Comparison of ENCODE assay signal across 8 cellular contexts in genomic region chr18:62584241-62585120, GRCh38.
DNase-seq lines count a peak whose midpoint lies in the region; ATAC-seq and TF ChIP-seq lines count a peak whose summit lies in the region.

No MANE protein-coding gene starts in this region.

- CTCF ChIA-PET in naive thymus-derived CD4-positive, alpha-beta T cell (lab: Charles Lee), result interaction anchor here (0.5 to 3.3 kb wide), 16 partner anchors 18 to 410 kb away, joined by 3 to 16 read pairs (median 4); no protein-coding TSS in a partner anchor

- no peak overlapping the region for H3K27ac ChIP-seq in HUES48 (ENCODE audit: low read depth, low read length)
- H3K27ac ChIP-seq in OCI-LY1 (ENCODE audit: low read depth, low read length, poor library complexity, severe bottlenecking), result peak overlapping the region; percentile 8
- no peak overlapping the region for H3K27ac ChIP-seq in naive thymus-derived CD4-positive, alpha-beta T cell (ENCODE audit: low read depth, low read length)

- H3K9me3 Mint-ChIP-seq in naive thymus-derived CD4-positive, alpha-beta T cell, result no peaks in the 10 kb centered on the region
- H3K9me3 Mint-ChIP-seq in stimulated activated effector memory CD8-positive, alpha-beta T cell treated with anti-CD3 and anti-CD28 coated beads, Interleukin-12 subunit alpha, Interleukin-12 subunit beta, amount 100 ng/mL, for 72 hours, result no peaks in the 10 kb centered on the region

- POLR2A ChIA-PET in naive thymus-derived CD4-positive, alpha-beta T cell (lab: Charles Lee), result interaction anchor here (0.9 to 1.7 kb wide), 4 partner anchors 58 to 163 kb away, joined by 3 to 11 read pairs (median 4); partner anchors contain the start of gene ZCCHC2

- peaks cover 17 to 50% (median 32%) of the 10 kb centered on the region in 7 donors for H3K4me1 Mint-ChIP-seq in naive thymus-derived CD4-positive, alpha-beta T cell
- H3K4me1 Mint-ChIP-seq in stimulated activated effector memory CD8-positive, alpha-beta T cell treated with anti-CD3 and anti-CD28 coated beads, Interleukin-12 subunit alpha, Interleukin-12 subunit beta, amount 100 ng/mL, for 72 hours, result peaks cover 42% of the 10 kb centered on the region

- peak; percentile 76 for ATAC-seq in GM21381 (IDR thresholded peaks at IDR 0.05; ENCODE audit: unreplicated experiment)
- ATAC-seq in esophagus mucosa, result peak; percentile 90
- ATAC-seq in naive thymus-derived CD4-positive, alpha-beta T cell, result peak; percentile 99
- ATAC-seq in stimulated activated effector memory CD8-positive, alpha-beta T cell treated with anti-CD3 and anti-CD28 coated beads, Interleukin-12 subunit alpha, Interleukin-12 subunit beta, amount 100 ng/mL, for 72 hours, result peak; percentile 72

- peak; percentile 95 for DNase-seq in DMS 273 (lab: John Stamatoyannopoulos, UW; ENCODE audit: unreplicated experiment)
- DNase-seq in activated T-cell treated with anti-CD3 and anti-CD28 coated beads for 48 hours (ENCODE audit: low read depth), result peak; percentile 80
- DNase-seq in naive thymus-derived CD4-positive, alpha-beta T cell, result peak; percentile 61 to 85 (median 82)
- peak; percentile 66 to 91 for DNase-seq in stimulated activated effector memory CD8-positive, alpha-beta T cell treated with anti-CD3 and anti-CD28 coated beads, Interleukin-12 subunit alpha, Interleukin-12 subunit beta, amount 100 ng/mL, for 72 hours (ENCODE audit: low spot score in 2 of 2)

- H4K20me1 ChIP-seq in OCI-LY1 (ENCODE audit: insufficient read depth, low read length), result no peaks in the 10 kb centered on the region

- H3K4me2 ChIP-seq in OCI-LY1 (ENCODE audit: low read length), result peak overlapping the region; percentile 64

- no peaks in the 10 kb centered on the region for H3K27me3 ChIP-seq in HUES48 (ENCODE audit: control insufficient read depth, insufficient read depth, low read length)
- H3K27me3 ChIP-seq in OCI-LY1 (ENCODE audit: insufficient read depth, low read length), result no peaks in the 10 kb centered on the region
- H3K27me3 ChIP-seq in naive thymus-derived CD4-positive, alpha-beta T cell (ENCODE audit: control insufficient read depth in 2 of 2, insufficient read depth in 2 of 2, low read length in 2 of 2), result no peaks in the 10 kb centered on the region

- H3K4me3 Mint-ChIP-seq in naive thymus-derived CD4-positive, alpha-beta T cell, result peak overlapping the region; percentile 18 to 65 (median 58)
- H3K4me3 Mint-ChIP-seq in stimulated activated effector memory CD8-positive, alpha-beta T cell treated with anti-CD3 and anti-CD28 coated beads, Interleukin-12 subunit alpha, Interleukin-12 subunit beta, amount 100 ng/mL, for 72 hours, result peak overlapping the region; percentile 48

- H3K79me2 ChIP-seq in OCI-LY1 (ENCODE audit: insufficient read depth, low read length), result no peaks in the 10 kb centered on the region

- peaks cover 0 to 21% (median 5%) of the 10 kb centered on the region in 5 donors for H3K36me3 Mint-ChIP-seq in naive thymus-derived CD4-positive, alpha-beta T cell
- peaks cover 39% of the 10 kb centered on the region for H3K36me3 Mint-ChIP-seq in stimulated activated effector memory CD8-positive, alpha-beta T cell treated with anti-CD3 and anti-CD28 coated beads, Interleukin-12 subunit alpha, Interleukin-12 subunit beta, amount 100 ng/mL, for 72 hours

- peak overlapping the region; percentile 26 to 83 (median 72) for H3K27ac Mint-ChIP-seq in naive thymus-derived CD4-positive, alpha-beta T cell
- H3K27ac Mint-ChIP-seq in stimulated activated effector memory CD8-positive, alpha-beta T cell treated with anti-CD3 and anti-CD28 coated beads, Interleukin-12 subunit alpha, Interleukin-12 subunit beta, amount 100 ng/mL, for 72 hours, result peak overlapping the region; percentile 67

- H3K9me2 ChIP-seq in OCI-LY1 (ENCODE audit: low read depth, low read length), result no peaks in the 10 kb centered on the region

- no peaks in the 10 kb centered on the region for H3K9me3 ChIP-seq in HUES48 (ENCODE audit: control insufficient read depth, insufficient read depth, low read length)
- H3K9me3 ChIP-seq in OCI-LY1 (ENCODE audit: low read length), result no peaks in the 10 kb centered on the region
- no peaks in the 10 kb centered on the region for H3K9me3 ChIP-seq in naive thymus-derived CD4-positive, alpha-beta T cell (ENCODE audit: control insufficient read depth in 2 of 3, low read length in 3 of 3)

- H3K36me3 ChIP-seq in HUES48 (ENCODE audit: control insufficient read depth, insufficient read depth, low read length), result no peaks in the 10 kb centered on the region
- H3K36me3 ChIP-seq in OCI-LY1 (ENCODE audit: insufficient read depth, low read length), result peaks cover 5% of the 10 kb centered on the region; the same call in 1 of the 2 replicates
- H3K36me3 ChIP-seq in naive thymus-derived CD4-positive, alpha-beta T cell (ENCODE audit: control insufficient read depth in 2 of 3, insufficient read depth in 3 of 3, low read length in 3 of 3), result peaks cover 0 to 4% (median 0%) of the 10 kb centered on the region in 3 experiments

- peak overlapping the region; percentile 34; the same call in 1 of the 2 replicates for H3K4me3 ChIP-seq in HUES48 (ENCODE audit: low read depth, low read length)
- peak overlapping the region; percentile 46 for H3K4me3 ChIP-seq in OCI-LY1 (ENCODE audit: low read depth, low read length, poor library complexity, severe bottlenecking)
- H3K4me3 ChIP-seq in naive thymus-derived CD4-positive, alpha-beta T cell (ENCODE audit: low read length), result no peak overlapping the region

- no peaks in the 10 kb centered on the region for H3K27me3 Mint-ChIP-seq in naive thymus-derived CD4-positive, alpha-beta T cell

- H3F3A ChIP-seq in OCI-LY1 (ENCODE audit: insufficient read depth, low read length), result no peaks in the 10 kb centered on the region

- TF ChIP-seq CTCF in OCI-LY1 (IDR thresholded peaks at IDR 0.05; ENCODE audit: low read length), result peak; percentile 99

- H3K9ac ChIP-seq in HUES48 (ENCODE audit: low read depth, low read length) (no peak overlapping the region), OCI-LY1 (ENCODE audit: low read length) (peak overlapping the region; percentile 31; the same call in 1 of the 2 replicates)

- peaks cover 8% of the 10 kb centered on the region; the same call in 1 of the 2 replicates for H3K4me1 ChIP-seq in HUES48 (ENCODE audit: control insufficient read depth, insufficient read depth, low read length)
- peaks cover 15% of the 10 kb centered on the region for H3K4me1 ChIP-seq in OCI-LY1 (ENCODE audit: insufficient read depth, low read length, severe bottlenecking)
- H3K4me1 ChIP-seq in naive thymus-derived CD4-positive, alpha-beta T cell (ENCODE audit: control insufficient read depth in 2 of 2, insufficient read depth in 2 of 2, low read length in 2 of 2), result peaks cover 18 to 22% of the 10 kb centered on the region in 2 donors

- intact Hi-C loops in naive thymus-derived CD4-positive, alpha-beta T cell (cut with micrococcal nuclease), result loop anchor here (1.0 to 10.0 kb wide), 12 partner anchors 58 to 838 kb away; partner anchors contain the start of genes PHLPP1 (in 2 of the 2), TNFRSF11A (in 2 of the 2), PIGN (in 1 of the 2) and RELCH (in 1 of the 2)

- no peak overlapping the region for H2AFZ ChIP-seq in OCI-LY1 (ENCODE audit: low read length)
